In the genomic region with DNA sequence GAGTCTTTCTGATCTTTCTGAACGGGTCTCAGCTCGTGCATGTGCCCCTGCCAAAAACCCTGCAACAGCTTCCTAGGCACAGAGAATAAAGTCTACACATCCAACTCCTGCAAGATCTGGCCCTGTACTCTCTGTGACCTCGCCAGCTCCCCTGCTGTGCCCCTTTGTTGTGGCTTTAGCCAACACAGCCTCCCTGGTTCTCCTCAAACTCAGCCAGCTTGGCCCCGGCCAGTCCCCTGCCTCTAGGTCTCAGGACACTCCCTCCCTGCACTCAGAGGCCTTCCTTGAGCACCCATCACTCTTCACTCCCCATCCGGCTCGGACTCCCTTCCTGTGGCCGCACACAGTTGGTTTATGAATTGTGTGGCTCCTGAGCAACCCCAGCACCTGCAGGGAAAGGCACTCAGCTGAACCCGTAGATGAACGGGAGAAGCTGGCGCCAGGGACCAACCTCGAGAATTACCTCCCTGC, we compare ENCODE assay signal across 2 cellular contexts.
TF ChIP-seq lines count a peak whose summit lies in the region.

No MANE protein-coding gene starts in this region.

TF ChIP-seq in IMR-90, 13 proteins besides CTCF, POLR2A, EP300 and RAD21:
- no peak for TF ChIP-seq MAZ (IDR thresholded peaks at IDR 0.05; ENCODE audit: borderline replicate concordance, low read depth, low read length)
- no peak for TF ChIP-seq MXI1 (IDR thresholded peaks at IDR 0.05; ENCODE audit: borderline replicate concordance, low read depth, low read length)
- TF ChIP-seq RCOR1 (IDR thresholded peaks at IDR 0.05; ENCODE audit: insufficient replicate concordance, low read length), result no peak
- TF ChIP-seq MAFK (IDR thresholded peaks at IDR 0.05; ENCODE audit: low read depth, low read length), result no peak
- TF ChIP-seq ELK1 (IDR thresholded peaks at IDR 0.05; ENCODE audit: borderline replicate concordance, low read depth, low read length), result no peak

TF ChIP-seq in GM12878, 131 proteins besides CTCF, POLR2A, EP300 and RAD21:
- TF ChIP-seq WRNIP1 (IDR thresholded peaks at IDR 0.05; ENCODE audit: borderline replicate concordance, low read depth, low read length) (no peak), NRF1 (conservative IDR thresholded peaks at IDR 0.05; ENCODE audit: low read depth, low read length) (no peak)
